Comparison of ENCODE assay signal across 8 cellular contexts in genomic region chr17:44503080-44503842, GRCh38.
DNase-seq lines count a peak whose midpoint lies in the region; ATAC-seq and TF ChIP-seq lines count a peak whose summit lies in the region.

TSS of gene GPATCH8 (minus strand) at chr17:44503406. CDS start at chr17:44503370, 36 bp downstream.

- H3K36me3 ChIP-seq in iPS-20b (ENCODE audit: insufficient read depth, low read depth, low read length): no peaks in the 10 kb centered on the region; the same call in 1 of the 2 replicates

- no peaks in the 10 kb centered on the region for H3K9me3 ChIP-seq in iPS-20b (ENCODE audit: insufficient read depth, low read depth, low read length)

- DNase-seq in ACHN (peak; percentile 97), NCI-H2196 treated with DMSO at 0.1 percent for 48 hours (lab: John Stamatoyannopoulos, UW; ENCODE audit: unreplicated experiment) (peak; percentile 99), T47D (ENCODE audit: low read depth in 1 of 2, low spot score in 1 of 2) (peak; percentile 87 to 96)

- no peak for TF ChIP-seq CTCF in VCaP (conservative IDR thresholded peaks at IDR 0.05)

- in situ Hi-C loops in ACHN (cut with HindIII; ENCODE audit: low pct_ligation_motif_present, low pct_unique_long_range_greater_than_20kb, low sequenced_read_pairs) (no loop called here), T47D (cut with HindIII; ENCODE audit: low pct_unique_long_range_greater_than_20kb, low sequenced_read_pairs) (no loop called here)

- H3K4me1 ChIP-seq in iPS-20b (ENCODE audit: insufficient read depth, low read length): peaks cover 5% of the 10 kb centered on the region; the same call in 1 of the 2 replicates

- H3K27ac ChIP-seq in VCaP: peak within 1 kb of the TSS; percentile 97
- peak within 1 kb of the TSS; percentile 96 for H3K27ac ChIP-seq in iPS-20b (ENCODE audit: low read length)
- peak within 1 kb of the TSS; percentile 58 to 95 (median 92) for H3K27ac ChIP-seq in skin epidermis

- H3K27me3 ChIP-seq in iPS-20b (ENCODE audit: insufficient read depth, low read length): no peaks in the 10 kb centered on the region

- ATAC-seq in GM18873 (IDR thresholded peaks at IDR 0.05; ENCODE audit: low FRiP score, unreplicated experiment) (peak; percentile 61), HG03135 (IDR thresholded peaks at IDR 0.05; ENCODE audit: unreplicated experiment) (peak; percentile 77)

- H3K4me3 ChIP-seq in iPS-20b (ENCODE audit: low read length): peak within 1 kb of the TSS; percentile 99
- H3K4me3 ChIP-seq in skin epidermis: peak within 1 kb of the TSS; percentile 76 to 91 (median 83)

- peak within 1 kb of the TSS; percentile 98 for H3K9ac ChIP-seq in iPS-20b (ENCODE audit: low read depth, low read length)

Comparison
In these comparisons a context has a peak if more than half of its experiments do, and no peak if none do; other contexts are left out.
1. Peak in every context shown above with its lines: DNase-seq, ATAC-seq, H3K4me3 ChIP-seq and H3K27ac ChIP-seq.